1 cellular context compared by ENCODE assay signal in genomic region chr5:132190161-132190817, GRCh38.
TF ChIP-seq lines count a peak whose summit lies in the region.

No MANE protein-coding gene starts in this region.

TF ChIP-seq in K562, 482 proteins besides CTCF, POLR2A, EP300 and RAD21 (continued from another document and continues in another):
- no peak for TF ChIP-seq ZHX1 (conservative IDR thresholded peaks at IDR 0.05; ENCODE audit: low read length)
- TF ChIP-seq HNRNPH1 (optimal IDR thresholded peaks at IDR 0.05; ENCODE audit: low read depth, low read length): no peak
- no peak for TF ChIP-seq ZNF41 (CRISPR knock-in tag; conservative IDR thresholded peaks at IDR 0.05)
- TF ChIP-seq MNT (conservative IDR thresholded peaks at IDR 0.05): peak; percentile 21 to 33; a peak in 2 of 4 replicates
- no peak for TF ChIP-seq KLF10 (CRISPR knock-in tag; IDR thresholded peaks at IDR 0.05)
- TF ChIP-seq ZNF57 (CRISPR knock-in tag; IDR thresholded peaks at IDR 0.05): no peak
- no peak for TF ChIP-seq ZBTB26 (CRISPR knock-in tag; IDR thresholded peaks at IDR 0.05)
- TF ChIP-seq MEIS2 (IDR thresholded peaks at IDR 0.05; ENCODE audit: partially characterized antibody): no peak
- no peak for TF ChIP-seq ZBTB1 (CRISPR knock-in tag; IDR thresholded peaks at IDR 0.05; ENCODE audit: borderline replicate concordance, low read depth)
- TF ChIP-seq DLX4 (CRISPR knock-in tag; IDR thresholded peaks at IDR 0.05): no peak
- no peak for TF ChIP-seq CEBPZ (IDR thresholded peaks at IDR 0.05; ENCODE audit: borderline replicate concordance, low read depth, low read length)
- TF ChIP-seq ZNF232 (CRISPR knock-in tag; IDR thresholded peaks at IDR 0.05): no peak
- TF ChIP-seq ZBTB40 (IDR thresholded peaks at IDR 0.05): peak; percentile 90
- TF ChIP-seq ZBTB40 (CRISPR knock-in tag; IDR thresholded peaks at IDR 0.05): no peak
- no peak for TF ChIP-seq NR4A1 (CRISPR knock-in tag; IDR thresholded peaks at IDR 0.05)
- TF ChIP-seq NR4A1 (tag; IDR thresholded peaks at IDR 0.05): no peak
- no peak for TF ChIP-seq POLR2AphosphoS2 (IDR thresholded peaks at IDR 0.05; ENCODE audit: low read length)
- TF ChIP-seq ZNF431 (CRISPR knock-in tag; IDR thresholded peaks at IDR 0.05): no peak
- peak; percentile 30; the same call in 1 of the 2 replicates for TF ChIP-seq DPF2 (IDR thresholded peaks at IDR 0.05)
- TF ChIP-seq CHAMP1 (IDR thresholded peaks at IDR 0.05): no peak
- no peak for TF ChIP-seq GMEB1 (CRISPR knock-in tag; IDR thresholded peaks at IDR 0.05)
- no peak for TF ChIP-seq BRF1 (IDR thresholded peaks at IDR 0.05; ENCODE audit: borderline replicate concordance, extremely low read depth, insufficient read length)
- TF ChIP-seq MYC (IDR thresholded peaks at IDR 0.05; ENCODE audit: low read depth, low read length): peak; percentile 22; the same call in 1 of the 2 replicates
- no peak for TF ChIP-seq MYC (CRISPR knock-in tag; IDR thresholded peaks at IDR 0.05; ENCODE audit: borderline replicate concordance, low read depth)
- TF ChIP-seq ATF6 (CRISPR knock-in tag; IDR thresholded peaks at IDR 0.05): no peak
- TF ChIP-seq PHTF2 (CRISPR knock-in tag; IDR thresholded peaks at IDR 0.05): no peak
